6 cellular contexts compared by ENCODE assay signal in genomic region chr5:177304392-177305119, GRCh38. TPM values are rescaled to one million over a fixed set of nuclear protein-coding genes. Genes with fewer than 3 reads are reported as not detected.
A peak's percentile ranks its signal among the peaks of the same experiment; 100 is the strongest.
DNase-seq lines count a peak whose midpoint lies in the region; ATAC-seq, FAIRE-seq and TF ChIP-seq lines count a peak whose summit lies in the region.

No MANE protein-coding gene starts in this region.

- H3K27ac ChIP-seq in SU-DHL-6 (ENCODE audit: low read depth, low read length) (peak overlapping the region; percentile 58), kidney (ENCODE audit: low read depth in 2 of 2, low read length in 2 of 2) (peak overlapping the region in 1 of 2 donors; percentile 23)

- no peaks in the 10 kb centered on the region for H3K9me2 ChIP-seq in SU-DHL-6 (replicated peaks; ENCODE audit: insufficient read depth, low read length)

- peak overlapping the region; percentile 87 for H3K9ac ChIP-seq in SU-DHL-6 (ENCODE audit: low read length)
- peak overlapping the region in 1 of 2 donors; percentile 71 for H3K9ac ChIP-seq in kidney (ENCODE audit: low read length in 2 of 2)

- no peaks in the 10 kb centered on the region for H3K9me3 ChIP-seq in SU-DHL-6 (ENCODE audit: insufficient read depth, low read length)
- H3K9me3 ChIP-seq in kidney (ENCODE audit: control insufficient read depth in 1 of 2, low read length in 2 of 2), result no peaks in the 10 kb centered on the region

- H3K4me2 ChIP-seq in SU-DHL-6 (ENCODE audit: low read depth, low read length, poor library complexity, severe bottlenecking), result peak overlapping the region; percentile 74

- no peak for TF ChIP-seq CTCF in GM06990 (IDR thresholded peaks at IDR 0.05; ENCODE audit: insufficient read depth, low read length, poor library complexity, severe bottlenecking)
- no peak for TF ChIP-seq CTCF in SU-DHL-6 (IDR thresholded peaks at IDR 0.05; ENCODE audit: insufficient read depth, low read length, poor library complexity, severe bottlenecking)
- no peak for TF ChIP-seq CTCF in kidney (IDR thresholded peaks at IDR 0.05; ENCODE audit: borderline replicate concordance, extremely low read depth, insufficient read depth)

- peaks cover 23% of the 10 kb centered on the region for H3K79me2 ChIP-seq in SU-DHL-6 (ENCODE audit: insufficient read depth, low read length)

- H3K27me3 ChIP-seq in GM06990 (replicated peaks; ENCODE audit: control insufficient read depth, insufficient read depth, low read length) (no peaks in the 10 kb centered on the region), SU-DHL-6 (ENCODE audit: low read length) (no peaks in the 10 kb centered on the region)

- H3K4me3 ChIP-seq in GM06990 (replicated peaks; ENCODE audit: low read depth, low read length), result peak overlapping the region; percentile 80
- peak overlapping the region; percentile 77 for H3K4me3 ChIP-seq in SU-DHL-6 (ENCODE audit: insufficient read depth, low read length, poor library complexity, severe bottlenecking)
- H3K4me3 ChIP-seq in kidney (ENCODE audit: low read length in 2 of 2), result peak overlapping the region; percentile 80 to 83

- intact Hi-C loops in kidney (cut with DNase I), result no loop called here

- H3K36me3 ChIP-seq in GM06990 (ENCODE audit: control insufficient read depth, insufficient read depth, low read length) (peaks cover 14% of the 10 kb centered on the region), SU-DHL-6 (ENCODE audit: low read length) (0 out of 2 replicates have a peak, but pooled peaks cover 2% of the 10 kb centered on the region), kidney (ENCODE audit: control insufficient read depth in 1 of 2, insufficient read depth in 2 of 2, low read length in 2 of 2) (peaks cover 13 to 27% of the 10 kb centered on the region in 2 donors)

- FAIRE-seq in kidney (lab: Jason Lieb, UNC), result no peak

- no peaks in the 10 kb centered on the region for H4K20me1 ChIP-seq in SU-DHL-6 (ENCODE audit: low read depth, low read length)

- H3K4me1 ChIP-seq in kidney (ENCODE audit: control insufficient read depth in 1 of 2, insufficient read depth in 1 of 2, low read depth in 1 of 2, low read length in 2 of 2), result peaks cover 4 to 29% of the 10 kb centered on the region in 2 donors

- H2AFZ ChIP-seq in SU-DHL-6 (ENCODE audit: low read depth, low read length, severe bottlenecking), result no peak overlapping the region

- peaks cover 51% of the 10 kb centered on the region for H3F3A ChIP-seq in SU-DHL-6 (ENCODE audit: insufficient read depth)

- no peak for DNase-seq in GM06990 (ENCODE audit: extremely low read depth, insufficient read length)
- no peak for DNase-seq in kidney
- DNase-seq in NK-92 treated with Interleukin-12 subunit alpha and Interleukin-12 subunit beta, amount 100 ng/mL, for 24 hours (lab: John Stamatoyannopoulos, UW), result no peak
- no peak for DNase-seq in NCI-H146 (lab: John Stamatoyannopoulos, UW)

- no peak for ATAC-seq in HG02840 (IDR thresholded peaks at IDR 0.05; ENCODE audit: low FRiP score, unreplicated experiment)

RNA-seq across cellular contexts. Expression of gene PRELID1, which starts 1.0 kb away (rescaled TPM):
- total RNA-seq in kidney, result 90.8 TPM
- 351 TPM for polyA plus RNA-seq in kidney (ENCODE audit: insufficient read depth, low read depth, low replicate concordance)

RNA-seq across cellular contexts. Expression of gene RAB24, which starts 1.0 kb away (rescaled TPM):
- total RNA-seq in kidney, result 25.0 TPM
- 77.6 TPM for polyA plus RNA-seq in kidney (ENCODE audit: insufficient read depth, low read depth, low replicate concordance)

RNA-seq across cellular contexts. Expression of gene MXD3, which starts 7.1 kb away (rescaled TPM):
- 6.6 TPM for total RNA-seq in kidney
- 4.9 TPM for polyA plus RNA-seq in kidney (ENCODE audit: insufficient read depth, low read depth, low replicate concordance)

RNA-seq across cellular contexts. Expression of gene LMAN2, which starts 46.9 kb away (rescaled TPM):
- 137 TPM for total RNA-seq in kidney
- 190 TPM for polyA plus RNA-seq in kidney (ENCODE audit: insufficient read depth, low read depth, low replicate concordance)

RNA-seq across cellular contexts. Expression of gene RGS14, which starts 53.2 kb away (rescaled TPM):
- 28.4 TPM for total RNA-seq in kidney
- polyA plus RNA-seq in kidney (ENCODE audit: insufficient read depth, low read depth, low replicate concordance), result 56.3 TPM
